ENCODE assay signal across 8 cellular contexts in genomic region chr12:120116792-120117651, GRCh38. TPM values are rescaled to one million over a fixed set of nuclear protein-coding genes. Genes with fewer than 3 reads are reported as not detected.
DNase-seq lines count a peak whose midpoint lies in the region; ATAC-seq and TF ChIP-seq lines count a peak whose summit lies in the region.

No MANE protein-coding gene starts in this region.

- intact Hi-C loops in activated CD4-positive, alpha-beta T cell treated with anti-CD3 and anti-CD28 coated beads, Interleukin-2, amount 10 ng/mL, durations not matched to agents 24 days and 14 days (cut with micrococcal nuclease): loop anchor here (1.0 to 10.0 kb wide), 4 partner anchors 30 to 148 kb away; partner anchors contain the start of genes GCN1 and PXN
- intact Hi-C loops in left lung (cut with DNase I): no loop called here

- peaks cover 72% of the 10 kb centered on the region for H3K4me1 Mint-ChIP-seq in activated CD4-positive, alpha-beta T cell treated with anti-CD3 and anti-CD28 coated beads, Interleukin-2, amount 10 ng/mL, durations not matched to agents 24 days and 14 days

- peak overlapping the region; percentile 78 to 98 (median 92) for H3K4me2 ChIP-seq in BLaER1 treated with 17β-estradiol and CSF1 and Interleukin-3, amounts not matched to agents 10 nM and 100 nM

- DNase-seq in NCI-H526 treated with DMSO at 0.1 percent for 48 hours (lab: John Stamatoyannopoulos, UW) (peak; percentile 83), coronary artery (ENCODE audit: low spot score) (peak; percentile 96), left lung (peak; percentile 97 to 99)
- peak; percentile 100 for DNase-seq in activated CD4-positive, alpha-beta T cell treated with anti-CD3 and anti-CD28 coated beads, Interleukin-2, amount 10 ng/mL, durations not matched to agents 24 days and 14 days
- peak; percentile 97 to 98 for DNase-seq in stimulated activated CD4-positive, alpha-beta T cell treated with anti-CD3 and anti-CD28 coated beads, Interleukin-2, amount 100 ng/mL, for 24 hours

- H3K27me3 ChIP-seq in BLaER1 treated with 17β-estradiol and CSF1 and Interleukin-3, amounts not matched to agents 10 nM and 100 nM: no peaks in the 10 kb centered on the region
- H3K27me3 ChIP-seq in left lung: no peaks in the 10 kb centered on the region

- peak; percentile 63 for ATAC-seq in GM19372 (IDR thresholded peaks at IDR 0.05; ENCODE audit: low read depth, unreplicated experiment)
- ATAC-seq in HG03521 (IDR thresholded peaks at IDR 0.05; ENCODE audit: unreplicated experiment): peak; percentile 59
- ATAC-seq in left lung: peak; percentile 91

- H3K4me3 Mint-ChIP-seq in activated CD4-positive, alpha-beta T cell treated with anti-CD3 and anti-CD28 coated beads, Interleukin-2, amount 10 ng/mL, durations not matched to agents 24 days and 14 days: peak overlapping the region; percentile 90

- peak overlapping the region; percentile 64 to 93 (median 86); a peak in 21 of 22 replicates for H3K27ac ChIP-seq in BLaER1 treated with 17β-estradiol and CSF1 and Interleukin-3, amounts not matched to agents 10 nM and 100 nM
- H3K27ac ChIP-seq in coronary artery (peak overlapping the region; percentile 85 to 94), left lung (peak overlapping the region; percentile 90 to 96)

- peaks cover 13 to 22% (median 20%) of the 10 kb centered on the region in 11 experiments; a peak in 20 of 22 replicates for H3K36me3 ChIP-seq in BLaER1 treated with 17β-estradiol and CSF1 and Interleukin-3, amounts not matched to agents 10 nM and 100 nM
- H3K36me3 ChIP-seq in left lung: peaks cover 0 to 18% of the 10 kb centered on the region in 2 donors

- H4K20me1 ChIP-seq in BLaER1 treated with 17β-estradiol and CSF1 and Interleukin-3, amounts not matched to agents 10 nM and 100 nM: peaks cover 41 to 58% (median 55%) of the 10 kb centered on the region in 11 experiments

- no peaks in the 10 kb centered on the region for H3K9me3 Mint-ChIP-seq in activated CD4-positive, alpha-beta T cell treated with anti-CD3 and anti-CD28 coated beads, Interleukin-2, amount 10 ng/mL, durations not matched to agents 24 days and 14 days

- peak overlapping the region; percentile 92 for H3K27ac Mint-ChIP-seq in activated CD4-positive, alpha-beta T cell treated with anti-CD3 and anti-CD28 coated beads, Interleukin-2, amount 10 ng/mL, durations not matched to agents 24 days and 14 days

- peaks cover 45 to 83% (median 70%) of the 10 kb centered on the region in 10 experiments for H3K4me1 ChIP-seq in BLaER1 treated with 17β-estradiol and CSF1 and Interleukin-3, amounts not matched to agents 10 nM and 100 nM
- peaks cover 23 to 75% of the 10 kb centered on the region in 2 donors for H3K4me1 ChIP-seq in left lung

- no peak for TF ChIP-seq CTCF in coronary artery (IDR thresholded peaks at IDR 0.05)
- TF ChIP-seq CTCF in left lung (IDR thresholded peaks at IDR 0.05): no peak

- H3K9me3 ChIP-seq in BLaER1 treated with 17β-estradiol and CSF1 and Interleukin-3, amounts not matched to agents 10 nM and 100 nM (replicated peaks in 1 of 11): no peaks in the 10 kb centered on the region
- no peaks in the 10 kb centered on the region for H3K9me3 ChIP-seq in left lung

- peaks cover 46% of the 10 kb centered on the region for H3K36me3 Mint-ChIP-seq in activated CD4-positive, alpha-beta T cell treated with anti-CD3 and anti-CD28 coated beads, Interleukin-2, amount 10 ng/mL, durations not matched to agents 24 days and 14 days (ENCODE audit: low read depth)

- H3K9ac ChIP-seq in BLaER1 treated with 17β-estradiol and CSF1 and Interleukin-3, amounts not matched to agents 10 nM and 100 nM: peak overlapping the region; percentile 85 to 94 (median 90)

- H3K4me3 ChIP-seq in BLaER1 treated with 17β-estradiol and CSF1 and Interleukin-3, amounts not matched to agents 10 nM and 100 nM: peak overlapping the region; percentile 73 to 94 (median 86)
- H3K4me3 ChIP-seq in coronary artery: peak overlapping the region; percentile 93
- peak overlapping the region; percentile 68 to 96 for H3K4me3 ChIP-seq in left lung

- H3K27me3 Mint-ChIP-seq in activated CD4-positive, alpha-beta T cell treated with anti-CD3 and anti-CD28 coated beads, Interleukin-2, amount 10 ng/mL, durations not matched to agents 24 days and 14 days: no peaks in the 10 kb centered on the region

RNA-seq across cellular contexts. Expression of gene RAB35, which starts 0.5 kb away (rescaled TPM):
- total RNA-seq in activated CD4-positive, alpha-beta T cell treated with anti-CD3 and anti-CD28 coated beads, Interleukin-2, amount 10 ng/mL, durations not matched to agents 24 days and 14 days: 82.0 and 83.3 TPM in 2 replicates
- total RNA-seq in left lung: 10 to 100 TPM; 37.6 to 54.2 TPM

Comparison
In these comparisons a context has a peak if more than half of its experiments do, and no peak if none do; other contexts are left out.
1. Peak in every context shown above with its lines: DNase-seq, ATAC-seq, H3K4me3 ChIP-seq and H3K27ac ChIP-seq.